ENCODE assay signal across 9 cellular contexts in genomic region chr10:18610517-18610916, GRCh38. TPM values are rescaled to one million over a fixed set of nuclear protein-coding genes. Genes with fewer than 3 reads are reported as not detected.
DNase-seq lines count a peak whose midpoint lies in the region; ATAC-seq, FAIRE-seq and TF ChIP-seq lines count a peak whose summit lies in the region.
"Had no signal": no experiment of that assay in that cellular context is flagged by ENCODE, and none has a peak within 500 bp of the region (broad histone marks: within the 10 kb centered on the region; RNA-seq: fewer than 3 reads in every experiment).

No MANE protein-coding gene starts in this region.

- H3K27ac ChIP-seq in A549: peak overlapping the region; percentile 79 to 89
- no peak overlapping the region for H3K27ac ChIP-seq in naive thymus-derived CD4-positive, alpha-beta T cell (ENCODE audit: low read depth, low read length)
- H3K27ac ChIP-seq: parathyroid adenoma had no signal

- no peaks in the 10 kb centered on the region for H3K27me3 Mint-ChIP-seq in naive thymus-derived CD4-positive, alpha-beta T cell

- FAIRE-seq in A549 (lab: Jason Lieb, UNC) (peak; percentile 99), HTR-8/SVneo (lab: Jason Lieb, UNC) (no peak)

- ATAC-seq in A549: peak; percentile 95 to 96
- no peak for ATAC-seq in naive thymus-derived CD4-positive, alpha-beta T cell
- no peak for ATAC-seq in GM18520 (IDR thresholded peaks at IDR 0.05; ENCODE audit: unreplicated experiment)

- 0% methylated on average over 3 of the region's 3 CpGs for WGBS in A549 (ENCODE audit: missing lambda C conversion rate)

- peak; percentile 69 to 80; a peak in 3 of 5 replicates for TF ChIP-seq EP300 in A549 (IDR thresholded peaks at IDR 0.05)

- no peaks in the 10 kb centered on the region for H3K9me3 Mint-ChIP-seq in naive thymus-derived CD4-positive, alpha-beta T cell

- H3K4me1 ChIP-seq in A549: peaks cover 79% of the 10 kb centered on the region
- H3K4me1 ChIP-seq in naive thymus-derived CD4-positive, alpha-beta T cell (ENCODE audit: control insufficient read depth in 2 of 2, insufficient read depth in 2 of 2, low read length in 2 of 2): no peaks in the 10 kb centered on the region
- H3K4me1 ChIP-seq: parathyroid adenoma had no signal

- H3K4me2 ChIP-seq in A549: peak overlapping the region; percentile 72

- DNase-seq in A549 (ENCODE audit: low read depth in 1 of 2, low spot score in 1 of 2): peak; percentile 87 to 95
- DNase-seq in HTR-8/SVneo (ENCODE audit: insufficient read length, low spot score): peak; percentile 42
- peak; percentile 42 for DNase-seq in astrocyte of the cerebellum (ENCODE audit: low read depth)
- peak; percentile 86 for DNase-seq in kidney epithelial cell (ENCODE audit: low read depth)
- DNase-seq in CD1c-positive myeloid dendritic cell (ENCODE audit: extremely low spot score): no peak
- DNase-seq in naive thymus-derived CD4-positive, alpha-beta T cell: no peak
- DNase-seq in NCI-H1105 treated with DMSO at 0.1 percent for 48 hours (lab: John Stamatoyannopoulos, UW): no peak

- TF ChIP-seq POLR2A in A549 (IDR thresholded peaks at IDR 0.05; ENCODE audit: low read length): no peak

- CTCF ChIA-PET in A549 (lab: Yijun Ruan, JAX): no interaction called here
- CTCF ChIA-PET in naive thymus-derived CD4-positive, alpha-beta T cell (lab: Charles Lee): no interaction called here

- H3K36me3 Mint-ChIP-seq in naive thymus-derived CD4-positive, alpha-beta T cell: peaks cover 14 to 56% (median 27%) of the 10 kb centered on the region in 5 donors

- TF ChIP-seq RAD21 in A549 (conservative IDR thresholded peaks at IDR 0.05 in 1 of 2, IDR thresholded peaks at IDR 0.05 in 1 of 2): peak in 1 of 2 experiments; percentile 12; a peak in 2 of 5 replicates

- no peak overlapping the region for H3K4me3 Mint-ChIP-seq in naive thymus-derived CD4-positive, alpha-beta T cell

- POLR2A ChIA-PET in A549 (lab: Yijun Ruan, JAX): interaction anchor here (0.9 kb wide), 1 partner anchor 17 kb away, joined by 3 read pairs; no protein-coding TSS in a partner anchor
- POLR2A ChIA-PET in naive thymus-derived CD4-positive, alpha-beta T cell (lab: Charles Lee): no interaction called here

- TF ChIP-seq CTCF in A549 (IDR thresholded peaks at IDR 0.05) (no peak), astrocyte of the cerebellum (IDR thresholded peaks at IDR 0.05; ENCODE audit: low read depth, low read length, missing control alignments) (no peak), kidney epithelial cell (IDR thresholded peaks at IDR 0.05; ENCODE audit: insufficient read depth, low read length, poor library complexity, severe bottlenecking) (no peak)

- H3K36me3 ChIP-seq in kidney epithelial cell (ENCODE audit: control insufficient read depth, insufficient read depth, low read length): no peaks in the 10 kb centered on the region
- H3K36me3 ChIP-seq in naive thymus-derived CD4-positive, alpha-beta T cell (ENCODE audit: control insufficient read depth in 2 of 3, insufficient read depth in 3 of 3, low read length in 3 of 3): peaks cover 0 to 23% (median 3%) of the 10 kb centered on the region in 3 experiments

- H3K4me3 ChIP-seq in A549 (no peak overlapping the region), astrocyte of the cerebellum (ENCODE audit: low read depth, low read length) (no peak overlapping the region), kidney epithelial cell (ENCODE audit: low read depth, low read length) (no peak overlapping the region)
- H3K4me3 ChIP-seq in naive thymus-derived CD4-positive, alpha-beta T cell (ENCODE audit: low read length): no peak overlapping the region

- H3K27ac Mint-ChIP-seq in naive thymus-derived CD4-positive, alpha-beta T cell: peak overlapping the region in 1 of 9 donors; percentile 45

- in situ Hi-C loops in astrocyte of the cerebellum (cut with HindIII; ENCODE audit: low sequenced_read_pairs): no loop called here

- H3K9me3 ChIP-seq in A549: no peaks in the 10 kb centered on the region
- no peaks in the 10 kb centered on the region for H3K9me3 ChIP-seq in naive thymus-derived CD4-positive, alpha-beta T cell (ENCODE audit: control insufficient read depth in 2 of 3, low read length in 3 of 3)

- intact Hi-C loops in naive thymus-derived CD4-positive, alpha-beta T cell (cut with micrococcal nuclease): no loop called here

- H3K27me3 ChIP-seq in kidney epithelial cell (ENCODE audit: control insufficient read depth, insufficient read depth, low read length): no peaks in the 10 kb centered on the region
- H3K27me3 ChIP-seq in naive thymus-derived CD4-positive, alpha-beta T cell (ENCODE audit: control insufficient read depth in 2 of 2, insufficient read depth in 2 of 2, low read length in 2 of 2): no peaks in the 10 kb centered on the region

- peaks cover 0 to 6% (median 0%) of the 10 kb centered on the region in 7 donors for H3K4me1 Mint-ChIP-seq in naive thymus-derived CD4-positive, alpha-beta T cell

TF ChIP-seq in A549, 52 proteins besides CTCF, POLR2A, EP300 and RAD21 (continues in another document):
- TF ChIP-seq RFX5 (IDR thresholded peaks at IDR 0.05) (no peak), ATOH8 (CRISPR knock-in tag; IDR thresholded peaks at IDR 0.05; ENCODE audit: low read depth) (0 out of 2 replicates have a peak, but pooled peaks have one; percentile 41), HDAC2 (IDR thresholded peaks at IDR 0.05) (no peak), FOXS1 (CRISPR knock-in tag; IDR thresholded peaks at IDR 0.05) (no peak), HOXB5 (CRISPR knock-in tag; IDR thresholded peaks at IDR 0.05) (no peak), MAZ (IDR thresholded peaks at IDR 0.05; ENCODE audit: borderline replicate concordance, low read depth, low read length) (no peak), FOSB (CRISPR knock-in tag; IDR thresholded peaks at IDR 0.05) (no peak), ZC3H11A (IDR thresholded peaks at IDR 0.05) (no peak), USF2 (IDR thresholded peaks at IDR 0.05) (no peak), E2F6 (IDR thresholded peaks at IDR 0.05; ENCODE audit: borderline replicate concordance, low read depth) (no peak), MAFK (IDR thresholded peaks at IDR 0.05; ENCODE audit: partially characterized antibody) (peak; percentile 70), RARB (CRISPR knock-in tag; IDR thresholded peaks at IDR 0.05) (no peak), ZNF302 (CRISPR knock-in tag; IDR thresholded peaks at IDR 0.05) (no peak), HEYL (CRISPR knock-in tag; IDR thresholded peaks at IDR 0.05) (no peak), HMGXB4 (CRISPR knock-in tag; IDR thresholded peaks at IDR 0.05; ENCODE audit: borderline replicate concordance) (no peak), NR3C1 (IDR thresholded peaks at IDR 0.05) (no peak)

RNA-seq across cellular contexts. Expression of gene NSUN6, which starts 40.9 kb away (rescaled TPM):
- polyA plus RNA-seq in A549 (2011; rRNA removed) (11.7 and 14.7 TPM in 2 replicates), A549 (2017; fragmentation: RNase III; extraction: RNeasy Plus Mini Kit Qiagen cat#74134 plus additional on column Dnase treatment) (6.3 to 6.5 TPM (median 6.5 TPM) in 3 replicates)
- 2.9 and 3.0 TPM in 2 replicates for polyA plus RNA-seq in A549 (2012; cell fraction: cytosol; rRNA removed)
- 2.6 and 5.7 TPM in 2 replicates for polyA plus RNA-seq in A549 (2012; cell fraction: nucleus; rRNA removed)
- 9.0 and 12.6 TPM in 2 replicates for polyA minus RNA-seq in A549 (2011; rRNA and poly(A)+ RNA removed)
- 6.6 TPM in 2 replicates for total RNA-seq in kidney epithelial cell
- total RNA-seq in naive thymus-derived CD4-positive, alpha-beta T cell: 10 to 100 TPM; 19.6 to 51.8 (median 41.3) TPM
- polyA plus RNA-seq in naive thymus-derived CD4-positive, alpha-beta T cell: 10 to 100 TPM in 1 of 2 donors, 1 to 10 TPM in 1; 9.9 to 10.2 TPM

RNA-seq across cellular contexts. Expression of gene ARL5B, which starts 48.7 kb away (rescaled TPM):
- polyA plus RNA-seq in A549 (2011; rRNA removed): 16.0 and 24.5 TPM in 2 replicates
- 2.0 and 2.5 TPM in 2 replicates for polyA plus RNA-seq in A549 (2012; cell fraction: cytosol; rRNA removed)
- polyA plus RNA-seq in A549 (2012; cell fraction: nucleus; rRNA removed): 2.7 and 5.1 TPM in 2 replicates
- 8.0 to 8.8 TPM (median 8.1 TPM) in 3 replicates for polyA plus RNA-seq in A549 (2017; fragmentation: RNase III; extraction: RNeasy Plus Mini Kit Qiagen cat#74134 plus additional on column Dnase treatment)
- polyA minus RNA-seq in A549 (2011; rRNA and poly(A)+ RNA removed): 7.9 and 8.1 TPM in 2 replicates
- total RNA-seq in kidney epithelial cell: 30.3 and 30.6 TPM in 2 replicates
- 10 to 100 TPM in 4 of 5 experiments, 1 to 10 TPM in 1; 9.7 to 15.8 (median 13.9) TPM for total RNA-seq in naive thymus-derived CD4-positive, alpha-beta T cell
- under 1 TPM; 0.59 to 0.84 TPM for polyA plus RNA-seq in naive thymus-derived CD4-positive, alpha-beta T cell

Comparison
In these comparisons a context has a peak if more than half of its experiments do, and no peak if none do; other contexts are left out.
1. ATAC-seq: peak in A549 (2 of 2); none in naive thymus-derived CD4-positive, alpha-beta T cell (single experiment) and GM18520 (single experiment).
2. DNase-seq: peak in A549 (2 of 2), HTR-8/SVneo (single experiment), astrocyte of the cerebellum (single experiment) and kidney epithelial cell (single experiment); none in CD1c-positive myeloid dendritic cell (single experiment), naive thymus-derived CD4-positive, alpha-beta T cell (0 of 9) and NCI-H1105 treated with DMSO at 0.1 percent for 48 hours (single experiment).